8 cellular contexts compared by ENCODE assay signal in genomic region chrX:40735318-40736169, GRCh38. TPM values are rescaled to one million over a fixed set of nuclear protein-coding genes. Genes with fewer than 3 reads are reported as not detected.
A peak's percentile ranks its signal among the peaks of the same experiment; 100 is the strongest.
DNase-seq lines count a peak whose midpoint lies in the region; ATAC-seq and TF ChIP-seq lines count a peak whose summit lies in the region.

Gene MED14, minus strand, starts transcription at chrX:40735542. Its CDS starts 130 bp downstream, at chrX:40735412.

- DNase-seq in GM13976 (ENCODE audit: low spot score) (peak; percentile 85), NCI-H146 (lab: John Stamatoyannopoulos, UW) (peak; percentile 87), T-helper 1 cell (peak; percentile 84 to 95 (median 86)), amniotic epithelial cell (ENCODE audit: low read depth) (peak; percentile 81), heart right ventricle (peak; percentile 84 to 87), progenitor cell of endocrine pancreas (ENCODE audit: low spot score, unreplicated experiment) (peak; percentile 69), ureter (ENCODE audit: low spot score) (peak; percentile 91)

- no peaks in the 10 kb centered on the region for H3K36me3 ChIP-seq in heart right ventricle

- H3K9me3 Mint-ChIP-seq in progenitor cell of endocrine pancreas (ENCODE audit: low read depth): peaks cover 10% of the 10 kb centered on the region

- in situ Hi-C loops in GM13976 (cut with MboI; ENCODE audit: low sequenced_read_pairs, unreplicated experiment): no loop called here

- H3K4me1 Mint-ChIP-seq in progenitor cell of endocrine pancreas (ENCODE audit: low read depth): peaks cover 30% of the 10 kb centered on the region

- H3K36me3 Mint-ChIP-seq in progenitor cell of endocrine pancreas (ENCODE audit: insufficient read depth): peaks cover 6% of the 10 kb centered on the region

- peak within 1 kb of the TSS; percentile 99 for H3K27ac Mint-ChIP-seq in progenitor cell of endocrine pancreas

- intact Hi-C loops in heart right ventricle (cut with DNase I): loop anchor here in 2 of 10 donors (2.0 to 10.0 kb wide), 2 partner anchors 19 to 49 kb away; no protein-coding TSS in a partner anchor

- WGBS in heart right ventricle, 2 donors: 0% methylated on average over 77 to 78 of the region's 88 CpGs

- H3K27ac ChIP-seq in heart right ventricle: peak within 1 kb of the TSS; percentile 91 to 99 (median 96)

- H3K27me3 ChIP-seq in heart right ventricle: peaks cover 0 to 85% (median 0%) of the 10 kb centered on the region in 7 donors

- ATAC-seq in HG02870 (IDR thresholded peaks at IDR 0.05; ENCODE audit: unreplicated experiment) (peak; percentile 84), heart right ventricle (peak; percentile 96 to 99 (median 99))

- H3K4me1 ChIP-seq in heart right ventricle: peaks cover 0 to 39% (median 22%) of the 10 kb centered on the region in 9 donors

- TF ChIP-seq CTCF in GM13976 (IDR thresholded peaks at IDR 0.05; ENCODE audit: borderline replicate concordance, control extremely low read depth, extremely low read depth, insufficient read depth, missing control alignments) (peak; percentile 44), heart right ventricle (IDR thresholded peaks at IDR 0.05) (peak in 8 of 9 donors; percentile 31 to 62 (median 50)), progenitor cell of endocrine pancreas (IDR thresholded peaks at IDR 0.05; ENCODE audit: unreplicated experiment) (peak; percentile 54)

- H3K9me3 ChIP-seq in heart right ventricle: no peaks in the 10 kb centered on the region

- H3K4me3 Mint-ChIP-seq in progenitor cell of endocrine pancreas (ENCODE audit: low read depth): peak within 1 kb of the TSS; percentile 87

- H3K4me3 ChIP-seq in heart right ventricle: peak within 1 kb of the TSS; percentile 65 to 88 (median 74)

- H3K27me3 Mint-ChIP-seq in progenitor cell of endocrine pancreas: no peaks in the 10 kb centered on the region

RNA-seq across cellular contexts. Expression of gene MED14, which starts in this region (rescaled TPM):
- 10 to 100 TPM; 23.9 to 44.9 (median 36.1) TPM for total RNA-seq in heart right ventricle
- 10 to 100 TPM in 1 of 2 donors, 1 to 10 TPM in 1; 7.1 to 10.7 TPM for polyA plus RNA-seq in heart right ventricle
- total RNA-seq in progenitor cell of endocrine pancreas: 58.2 and 61.8 TPM in 2 replicates
- total RNA-seq in ureter: 58.6 TPM

Comparison
In these comparisons a context has a peak if more than half of its experiments do, and no peak if none do; other contexts are left out.
1. Peak in every context shown above with its lines: DNase-seq, ATAC-seq, H3K4me3 ChIP-seq and H3K27ac ChIP-seq.